1 cellular context compared by ENCODE assay signal in genomic region chr9:129109504-129109903, GRCh38.
TF ChIP-seq lines count a peak whose summit lies in the region.

No MANE protein-coding gene starts in this region.

TF ChIP-seq in K562, 482 proteins besides CTCF, POLR2A, EP300 and RAD21:
- TF ChIP-seq JUND (IDR thresholded peaks at IDR 0.05; ENCODE audit: borderline replicate concordance, low read depth, low read length) (no peak), JUND (tag; IDR thresholded peaks at IDR 0.05; ENCODE audit: borderline replicate concordance, low read depth, low read length) (no peak), ZNF655 (CRISPR knock-in tag; IDR thresholded peaks at IDR 0.05) (no peak), SMARCC2 (IDR thresholded peaks at IDR 0.05; ENCODE audit: low read depth) (no peak), CEBPB (tag; IDR thresholded peaks at IDR 0.05) (peak; percentile 91), ZNF175 (CRISPR knock-in tag; IDR thresholded peaks at IDR 0.05; ENCODE audit: low read depth) (no peak), RERE (CRISPR knock-in tag; IDR thresholded peaks at IDR 0.05; ENCODE audit: borderline replicate concordance) (0 out of 2 replicates have a peak, but pooled peaks have one; percentile 29), SREBF1 (IDR thresholded peaks at IDR 0.05; ENCODE audit: borderline replicate concordance, low read depth, low read length) (no peak), REST (CRISPR knock-in tag; IDR thresholded peaks at IDR 0.05; ENCODE audit: low read depth) (no peak), E2F3 (CRISPR knock-in tag; IDR thresholded peaks at IDR 0.05) (no peak), FOS (IDR thresholded peaks at IDR 0.05; ENCODE audit: extremely low read depth, insufficient read length) (no peak), ZNF695 (CRISPR knock-in tag; IDR thresholded peaks at IDR 0.05) (no peak), CAMTA2 (CRISPR knock-in tag; conservative IDR thresholded peaks at IDR 0.05) (no peak), SRSF1 (IDR thresholded peaks at IDR 0.05; ENCODE audit: low read depth, low read length) (no peak), ZNF76 (CRISPR knock-in tag; IDR thresholded peaks at IDR 0.05; ENCODE audit: borderline replicate concordance) (no peak), ZBTB7A (IDR thresholded peaks at IDR 0.05; ENCODE audit: borderline replicate concordance, control insufficient read depth, low read depth, low read length) (no peak), CEBPG (CRISPR knock-in tag; IDR thresholded peaks at IDR 0.05) (peak; percentile 91), CEBPG (tag; conservative IDR thresholded peaks at IDR 0.05 in 1 of 2, IDR thresholded peaks at IDR 0.05 in 1 of 2) (peak in 1 of 2 experiments; percentile 55; a peak in 2 of 4 replicates), GABPB1 (CRISPR knock-in tag; IDR thresholded peaks at IDR 0.05) (0 out of 2 replicates have a peak, but pooled peaks have one; percentile 17), TFAP4 (CRISPR knock-in tag; IDR thresholded peaks at IDR 0.05; ENCODE audit: borderline replicate concordance) (no peak), USF2 (CRISPR knock-in tag; IDR thresholded peaks at IDR 0.05) (no peak), ZNF197 (CRISPR knock-in tag; IDR thresholded peaks at IDR 0.05; ENCODE audit: low read depth) (no peak), AFF1 (IDR thresholded peaks at IDR 0.05; ENCODE audit: low read depth in 1 of 2, partially characterized antibody in 2 of 2) (no peak), KAT8 (IDR thresholded peaks at IDR 0.05; ENCODE audit: low read depth) (no peak), MBD1 (CRISPR knock-in tag; IDR thresholded peaks at IDR 0.05) (no peak), SOX6 (IDR thresholded peaks at IDR 0.05) (no peak), ZNF146 (CRISPR knock-in tag; IDR thresholded peaks at IDR 0.05; ENCODE audit: unreplicated experiment) (no peak), RB1 (IDR thresholded peaks at IDR 0.05; ENCODE audit: low read depth) (no peak), ZNF282 (CRISPR knock-in tag; IDR thresholded peaks at IDR 0.05) (no peak), RBM17 (IDR thresholded peaks at IDR 0.05; ENCODE audit: borderline replicate concordance, low read depth, low read length) (no peak)
